ENCODE assay signal across 15 cellular contexts in genomic region chr10:114780610-114781184, GRCh38. TPM values are rescaled to one million over a fixed set of nuclear protein-coding genes. Genes with fewer than 3 reads are reported as not detected.
A peak's percentile ranks its signal among the peaks of the same experiment; 100 is the strongest.
DNase-seq lines count a peak whose midpoint lies in the region; ATAC-seq and TF ChIP-seq lines count a peak whose summit lies in the region.
"Had no signal": no experiment of that assay in that cellular context is flagged by ENCODE, and none has a peak within 500 bp of the region (broad histone marks: within the 10 kb centered on the region; RNA-seq: fewer than 3 reads in every experiment).

No MANE protein-coding gene starts in this region.

- peaks cover 27% of the 10 kb centered on the region for H3K4me1 Mint-ChIP-seq in MCF 10A (ENCODE audit: insufficient read depth, unreplicated experiment)

- CTCF ChIA-PET in MCF 10A (lab: Yijun Ruan, JAX): interaction anchor here (0.6 to 7.0 kb wide), 7 partner anchors 14 to 230 kb away, joined by 3 to 111 read pairs (median 4); no protein-coding TSS in a partner anchor

- H3K9me3 Mint-ChIP-seq in MCF 10A (ENCODE audit: unreplicated experiment): no peaks in the 10 kb centered on the region
- H3K9me3 Mint-ChIP-seq: activated naive CD4-positive, alpha-beta T cell treated with anti-CD3 and anti-CD28 coated beads, Interleukin-2, amount 10 ng/mL, durations not matched to agents 7 days and 5 days had no signal

- H3K9me3 ChIP-seq in left ventricle myocardium inferior (replicated peaks) (no peaks in the 10 kb centered on the region), mesodermal cell (ENCODE audit: control insufficient read depth, low read length) (no peaks in the 10 kb centered on the region)

- BruUV-seq in MCF 10A (replicated peaks; lab: Mats Ljungman, UMichigan): no TSS peak

- intact Hi-C loops in left ventricle myocardium inferior (cut with micrococcal nuclease): loop anchor here (10.0 kb wide), 1 partner anchor 306 kb away; no protein-coding TSS in a partner anchor
- intact Hi-C loops in Right ventricle myocardium inferior (cut with DNase I): loop anchor here (5.0 to 10.0 kb wide), 2 partner anchors 148 to 476 kb away; no protein-coding TSS in a partner anchor
- intact Hi-C loops in MCF 10A (cut with micrococcal nuclease): no loop called here

- peak overlapping the region; percentile 74 for H3K27ac Mint-ChIP-seq in MCF 10A (ENCODE audit: low read depth, unreplicated experiment)
- H3K27ac Mint-ChIP-seq: activated naive CD4-positive, alpha-beta T cell treated with anti-CD3 and anti-CD28 coated beads, Interleukin-2, amount 10 ng/mL, durations not matched to agents 7 days and 5 days had no signal

- H3K27me3 ChIP-seq in left ventricle myocardium inferior (ENCODE audit: low read depth): no peaks in the 10 kb centered on the region

- H3K36me3 Mint-ChIP-seq in MCF 10A (ENCODE audit: insufficient read depth, unreplicated experiment): no peaks in the 10 kb centered on the region
- H3K36me3 Mint-ChIP-seq: activated naive CD4-positive, alpha-beta T cell treated with anti-CD3 and anti-CD28 coated beads, Interleukin-2, amount 10 ng/mL, durations not matched to agents 7 days and 5 days had no signal

- H3K36me3 ChIP-seq in left ventricle myocardium inferior (no peaks in the 10 kb centered on the region), mesodermal cell (ENCODE audit: control insufficient read depth, insufficient read depth, low read length) (no peaks in the 10 kb centered on the region)

- WGBS in mesodermal cell (ENCODE audit: insufficient coverage in 2 of 2), 2 experiments: no CpG with 5 or more reads among the region's 2 CpGs

- peak overlapping the region; percentile 40 for H3K27ac ChIP-seq in left ventricle myocardium inferior (replicated peaks)
- peak overlapping the region; percentile 68 for H3K27ac ChIP-seq in mesodermal cell (ENCODE audit: low read depth, low read length, severe bottlenecking)

- ATAC-seq in Right ventricle myocardium inferior (no peak), HG03520 (IDR thresholded peaks at IDR 0.05; ENCODE audit: unreplicated experiment) (no peak)

- H3K4me3 Mint-ChIP-seq in MCF 10A (ENCODE audit: unreplicated experiment): no peak overlapping the region
- H3K4me3 Mint-ChIP-seq: activated naive CD4-positive, alpha-beta T cell treated with anti-CD3 and anti-CD28 coated beads, Interleukin-2, amount 10 ng/mL, durations not matched to agents 7 days and 5 days had no signal

- H3K27me3 Mint-ChIP-seq in MCF 10A (ENCODE audit: insufficient read depth, unreplicated experiment): no peaks in the 10 kb centered on the region

- POLR2A ChIA-PET in MCF 10A (lab: Yijun Ruan, JAX): interaction anchor here (0.7 to 1.2 kb wide), 11 partner anchors 8 to 254 kb away, joined by 3 to 8 read pairs (median 4); no protein-coding TSS in a partner anchor

- DNase-seq in left ventricle myocardium inferior: no peak
- no peak for DNase-seq in Right ventricle myocardium inferior (ENCODE audit: missing footprints)
- DNase-seq in MCF 10A (ENCODE audit: unreplicated experiment): no peak
- DNase-seq in NCI-H446 treated with DMSO at 0.1 percent for 48 hours (lab: John Stamatoyannopoulos, UW): no peak
- DNase-seq in NOMO-1 treated with DMSO at 0.1 percent for 48 hours (lab: John Stamatoyannopoulos, UW; ENCODE audit: unreplicated experiment): no peak
- no peak for DNase-seq in NCI-H524 (lab: John Stamatoyannopoulos, UW)
- DNase-seq: activated naive CD4-positive, alpha-beta T cell treated with anti-CD3 and anti-CD28 coated beads, Interleukin-2, amount 10 ng/mL, durations not matched to agents 7 days and 5 days; DMS 273 treated with DMSO at 0.1 percent for 48 hours; head of caudate nucleus; left colon; MV-4-11; NCI-H2171; stimulated activated naive CD4-positive, alpha-beta T cell treated with Interleukin-2 at 50 U/mL for 16 hours had no signal

- H3K4me3 ChIP-seq in left ventricle myocardium inferior (no peak overlapping the region), mesodermal cell (ENCODE audit: extremely low read depth, insufficient read depth, low read length, poor library complexity, severe bottlenecking) (no peak overlapping the region)

- H3K4me1 ChIP-seq in left ventricle myocardium inferior (peaks cover 41% of the 10 kb centered on the region), mesodermal cell (ENCODE audit: control insufficient read depth, insufficient read depth, low read length, poor library complexity, severe bottlenecking) (peaks cover 14% of the 10 kb centered on the region)

- no peak for TF ChIP-seq CTCF in left ventricle myocardium inferior (IDR thresholded peaks at IDR 0.05; ENCODE audit: borderline replicate concordance)
- TF ChIP-seq CTCF in MCF 10A (IDR thresholded peaks at IDR 0.05; ENCODE audit: unreplicated experiment): no peak

RNA-seq across cellular contexts. Expression of gene FHIP2A, which starts 40.9 kb away (rescaled TPM):
- total RNA-seq in left ventricle myocardium inferior (26.6 TPM), Right ventricle myocardium inferior (25.2 TPM), MCF 10A (2022) (17.2 and 25.9 TPM in 2 replicates)
- 16.3 TPM for polyA plus RNA-seq in mesodermal cell (2013, experiment 1 of 2)
- polyA plus RNA-seq in mesodermal cell (2013, experiment 2 of 2): 15.6 TPM
